ENCODE assay signal across 8 cellular contexts in the genomic region with DNA sequence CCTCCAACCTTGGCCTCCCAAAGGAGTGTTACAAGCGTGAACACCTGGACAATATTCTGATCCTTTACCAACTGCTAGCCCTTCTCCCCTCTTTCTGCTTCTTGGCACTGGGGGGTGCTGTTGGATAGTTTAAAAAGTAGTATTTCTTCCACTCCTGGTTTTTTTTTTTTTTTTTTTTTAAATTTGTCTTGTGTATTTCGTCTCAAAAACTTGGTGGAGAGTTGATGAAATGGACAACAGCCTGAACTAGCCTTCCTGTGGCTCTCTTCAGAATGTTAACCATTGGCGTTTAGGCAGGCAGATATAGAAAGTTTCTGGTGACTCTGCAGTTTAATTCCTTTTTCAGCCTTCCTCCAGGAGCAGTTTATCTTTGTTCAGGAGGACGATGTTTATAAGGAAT.
DNase-seq lines count a peak whose midpoint lies in the region; ATAC-seq and TF ChIP-seq lines count a peak whose summit lies in the region.

No MANE protein-coding gene starts in this region.

- POLR2A ChIA-PET in AG04450 (lab: Yijun Ruan, JAX) = no interaction called here

- DNase-seq in AG04450 (ENCODE audit: low read depth, low spot score) (peak; percentile 27), GM10266 (ENCODE audit: extremely low spot score) (no peak), NCI-H524 treated with DMSO at 0.1 percent for 48 hours (lab: John Stamatoyannopoulos, UW) (peak; percentile 7), colonic mucosa (peak; percentile 37), lung microvascular endothelial cell (ENCODE audit: low read depth in 2 of 2) (peak; percentile 56 to 65), omental fat pad (ENCODE audit: low spot score) (no peak)
- no peak for DNase-seq in activated effector memory CD4-positive, alpha-beta T cell treated with Interleukin-2 at 50 U/mL for 16 hours

- CTCF ChIA-PET in AG04450 (lab: Charles Lee) = interaction anchor here (0.6 to 3.0 kb wide), 35 partner anchors 20 to 1581 kb away, joined by 3 to 47 read pairs (median 4); a partner anchor contains a TSS

- H3K9me3 ChIP-seq in AG04450 (ENCODE audit: control insufficient read depth, insufficient read depth, low read length) (peaks cover 3% of the 10 kb centered on the region; the same call in 1 of the 2 replicates), colonic mucosa (no peaks in the 10 kb centered on the region)

- TF ChIP-seq CTCF in AG04450 (IDR thresholded peaks at IDR 0.05; ENCODE audit: low read depth, low read length) = peak; percentile 76
- TF ChIP-seq CTCF in GM10266 (IDR thresholded peaks at IDR 0.05; ENCODE audit: control insufficient read depth, insufficient read depth, low read depth, missing control alignments) = peak; percentile 51
- peak; percentile 38 for TF ChIP-seq CTCF in colonic mucosa (IDR thresholded peaks at IDR 0.05)
- no peak for TF ChIP-seq CTCF in omental fat pad (IDR thresholded peaks at IDR 0.05)

- no peak overlapping the region for H3K9ac ChIP-seq in colonic mucosa (ENCODE audit: low read depth in 2 of 2, low read length in 2 of 2)

- no peak overlapping the region for H3K27ac ChIP-seq in AG04450 (ENCODE audit: low read depth, low read length)
- H3K27ac ChIP-seq in colonic mucosa = no peak overlapping the region

- H3K4me1 ChIP-seq in colonic mucosa = no peaks in the 10 kb centered on the region

- H3K4me3 ChIP-seq in AG04450 (ENCODE audit: low read depth, low read length) (no peak overlapping the region), colonic mucosa (no peak overlapping the region)

- H3K27me3 ChIP-seq in AG04450 (ENCODE audit: control insufficient read depth, insufficient read depth, low read length) (no peaks in the 10 kb centered on the region), colonic mucosa (no peaks in the 10 kb centered on the region)

- intact Hi-C loops in colonic mucosa (cut with DNase I) = loop anchor here (5.0 kb wide), 1 partner anchor 1302 kb away; no protein-coding TSS in a partner anchor

- H3K36me3 ChIP-seq in colonic mucosa = no peaks in the 10 kb centered on the region

- ATAC-seq in omental fat pad (ENCODE audit: low FRiP score) = no peak
- no peak for ATAC-seq in GM19455 (IDR thresholded peaks at IDR 0.05; ENCODE audit: unreplicated experiment)

Comparison
In these comparisons a context has a peak if more than half of its experiments do, and no peak if none do; other contexts are left out.
1. DNase-seq: peak in AG04450 (single experiment), NCI-H524 treated with DMSO at 0.1 percent for 48 hours (single experiment), colonic mucosa (single experiment) and lung microvascular endothelial cell (2 of 2); none in GM10266 (single experiment), omental fat pad (single experiment) and activated effector memory CD4-positive, alpha-beta T cell treated with Interleukin-2 at 50 U/mL for 16 hours (single experiment).
2. CTCF ChIP-seq: peak in AG04450 (single experiment), GM10266 (single experiment) and colonic mucosa (single experiment); none in omental fat pad (0 of 3).